Comparison of ENCODE assay signal across 8 cellular contexts in genomic region chrX:24024819-24025740, GRCh38. TPM values are rescaled to one million over a fixed set of nuclear protein-coding genes. Genes with fewer than 3 reads are reported as not detected.
DNase-seq lines count a peak whose midpoint lies in the region; ATAC-seq and TF ChIP-seq lines count a peak whose summit lies in the region.

No MANE protein-coding gene starts in this region.

- H3K36me3 ChIP-seq in adrenal gland (replicated peaks in 1 of 2) (no peaks in the 10 kb centered on the region), left ventricle myocardium inferior (no peaks in the 10 kb centered on the region), prostate gland (no peaks in the 10 kb centered on the region)

- H3K27me3 ChIP-seq in adrenal gland: peaks cover 9% of the 10 kb centered on the region
- no peaks in the 10 kb centered on the region for H3K27me3 ChIP-seq in left ventricle myocardium inferior (ENCODE audit: low read depth)
- H3K27me3 ChIP-seq in prostate gland (replicated peaks; ENCODE audit: insufficient read depth): no peaks in the 10 kb centered on the region

- TF ChIP-seq POLR2A in adrenal gland (IDR thresholded peaks at IDR 0.05): peak; percentile 89 to 90
- TF ChIP-seq POLR2A in prostate gland (IDR thresholded peaks at IDR 0.05): peak; percentile 77

- intact Hi-C loops in adrenal gland (cut with DNase I) (no loop called here), left ventricle myocardium inferior (cut with micrococcal nuclease) (no loop called here), prostate gland (cut with DNase I) (loop anchor here (10.0 kb wide), 2 partner anchors 120 to 240 kb away; partner anchors contain the start of genes APOO, CXorf58 and SAT1)

- H3K9me3 ChIP-seq in adrenal gland (replicated peaks in 1 of 3) (no peaks in the 10 kb centered on the region), left ventricle myocardium inferior (replicated peaks) (no peaks in the 10 kb centered on the region), prostate gland (no peaks in the 10 kb centered on the region)

- peak overlapping the region; percentile 69 to 99 (median 93) for H3K27ac ChIP-seq in adrenal gland
- H3K27ac ChIP-seq in left ventricle myocardium inferior (replicated peaks): peak overlapping the region; percentile 96
- peak overlapping the region; percentile 94 to 95 for H3K27ac ChIP-seq in prostate gland

- H3K4me3 ChIP-seq in adrenal gland (peak overlapping the region; percentile 33 to 86 (median 64)), left ventricle myocardium inferior (peak overlapping the region; percentile 86), prostate gland (peak overlapping the region; percentile 69)

- TF ChIP-seq CTCF in GM13977 (IDR thresholded peaks at IDR 0.05; ENCODE audit: extremely low read depth, insufficient read depth, missing control alignments) (peak; percentile 47), adrenal gland (IDR thresholded peaks at IDR 0.05) (peak in 2 of 6 experiments; percentile 18 to 34), left ventricle myocardium inferior (IDR thresholded peaks at IDR 0.05; ENCODE audit: borderline replicate concordance) (no peak), prostate gland (IDR thresholded peaks at IDR 0.05) (peak in 2 of 4 experiments; percentile 9 to 37)

- H3K4me1 ChIP-seq in adrenal gland (replicated peaks in 1 of 2): no peaks in the 10 kb centered on the region
- peaks cover 8% of the 10 kb centered on the region for H3K4me1 ChIP-seq in left ventricle myocardium inferior
- no peaks in the 10 kb centered on the region for H3K4me1 ChIP-seq in prostate gland (replicated peaks)

- WGBS in adrenal gland, 4 donors: 0 to 73% (median 34%) methylated on average over 24 to 90 of the region's 111 CpGs; no CpG with 5 or more reads in 1 of the 4 donors
- WGBS in prostate gland: 3% methylated on average over 19 of the region's 111 CpGs

- in situ Hi-C loops in GM13977 (cut with MboI; ENCODE audit: low pct_unique_long_range_greater_than_20kb, low sequenced_read_pairs, unreplicated experiment): loop anchor here (10.0 kb wide), 1 partner anchor 110 kb away; no protein-coding TSS in a partner anchor

- DNase-seq in GM13977 (ENCODE audit: low spot score) (peak; percentile 90), NCI-H1417 (lab: John Stamatoyannopoulos, UW) (peak; percentile 94 to 97 (median 96)), T follicular helper cell (ENCODE audit: low read depth) (peak; percentile 73), adrenal gland (peak; percentile 86 to 93 (median 88)), left ventricle myocardium inferior (peak; percentile 90), prostate gland (ENCODE audit: low spot score) (peak; percentile 74), ureter (ENCODE audit: low spot score) (peak; percentile 88)

- peak; percentile 87 for ATAC-seq in HG02763 (IDR thresholded peaks at IDR 0.05; ENCODE audit: unreplicated experiment)

RNA-seq across cellular contexts. Expression of gene KLHL15, which starts 1.9 kb away (rescaled TPM):
- total RNA-seq in adrenal gland: 10 to 100 TPM in 7 of 8 donors, 1 to 10 TPM in 1; 9.5 to 75.3 (median 17.8) TPM
- 10 to 100 TPM in 1 of 3 donors, 1 to 10 TPM in 2; 1.5 to 16.7 (median 3.1) TPM for polyA plus RNA-seq in adrenal gland
- 6.6 TPM for total RNA-seq in left ventricle myocardium inferior
- 10 to 100 TPM in 1 of 2 donors, 1 to 10 TPM in 1; 4.7 to 64.6 TPM for total RNA-seq in prostate gland
- total RNA-seq in ureter: 7.8 TPM

RNA-seq across cellular contexts. Expression of gene EIF2S3, which starts 29.7 kb away (rescaled TPM):
- total RNA-seq in adrenal gland (100 to 1,000 TPM in 6 of 8 donors, 10 to 100 TPM in 2; 73.4 to 185 (median 127) TPM), left ventricle myocardium inferior (71.0 TPM), prostate gland (100 to 1,000 TPM; 102 to 110 TPM), ureter (215 TPM)
- 10 to 100 TPM; 49.1 to 95.9 (median 50.3) TPM for polyA plus RNA-seq in adrenal gland

Comparison
In these comparisons a context has a peak if more than half of its experiments do, and no peak if none do; other contexts are left out.
1. Peak in every context shown above with its lines: DNase-seq, ATAC-seq, H3K4me3 ChIP-seq and H3K27ac ChIP-seq.